ENCODE assay signal across 23 cellular contexts in genomic region chr6:27441001-27441400, GRCh38. TPM values are rescaled to one million over a fixed set of nuclear protein-coding genes. Genes with fewer than 3 reads are reported as not detected.
DNase-seq lines count a peak whose midpoint lies in the region; ATAC-seq, FAIRE-seq and TF ChIP-seq lines count a peak whose summit lies in the region.
"Had no signal": no experiment of that assay in that cellular context is flagged by ENCODE, and none has a peak within 500 bp of the region (broad histone marks: within the 10 kb centered on the region; RNA-seq: fewer than 3 reads in every experiment).

No MANE protein-coding gene starts in this region.

- H3K4me3 ChIP-seq in choroid plexus epithelial cell (ENCODE audit: low read depth, low read length), result no peak overlapping the region
- H3K4me3 ChIP-seq in tibial artery, result no peak overlapping the region
- no peak overlapping the region for H3K4me3 ChIP-seq in small intestine (ENCODE audit: low read depth in 1 of 2, low read length in 2 of 2)
- H3K4me3 ChIP-seq: K562 had no signal

- H3K36me3 ChIP-seq in tibial artery, result no peaks in the 10 kb centered on the region
- no peaks in the 10 kb centered on the region for H3K36me3 ChIP-seq in small intestine (ENCODE audit: control insufficient read depth in 2 of 2, insufficient read depth in 2 of 2, low read length in 2 of 2)

- FAIRE-seq in small intestine (lab: Jason Lieb, UNC), result no peak
- FAIRE-seq: A204.1, GM19239, K562 had no signal

- H3K27ac ChIP-seq in tibial artery (no peak overlapping the region), small intestine (ENCODE audit: low read depth in 1 of 2, low read length in 1 of 2) (no peak overlapping the region)
- H3K27ac ChIP-seq: C4-2B had no signal

- DNase-seq in ELR (ENCODE audit: low read depth) (peak; percentile 1), M059J (ENCODE audit: low read depth) (peak; percentile 79), choroid plexus epithelial cell (ENCODE audit: low read depth) (peak; percentile 23), kidney tubule cell (ENCODE audit: low spot score) (peak; percentile 29), tibial artery (no peak), small intestine (no peak)
- DNase-seq in stimulated activated effector memory CD8-positive, alpha-beta T cell treated with anti-CD3 and anti-CD28 coated beads, Interleukin-12 subunit alpha, Interleukin-12 subunit beta, amount 100 ng/mL, for 72 hours (ENCODE audit: low spot score in 2 of 2), result no peak
- DNase-seq: CD8-positive, alpha-beta memory T cell; GOT3; HCEC 1CT; NCI-H1105; NCI-H146; NCI-H2029; NCI-H2227 treated with DMSO at 0.1 percent for 48 hours; NCI-H510A treated with DMSO at 0.1 percent for 48 hours; NCI-H774; NK-92 treated with Interleukin-12 subunit alpha and Interleukin-12 subunit beta, amount 100 ng/mL, for 24 hours had no signal

- intact Hi-C loops in tibial artery (cut with DNase I; ENCODE audit: low total_unique reads), result no loop called here

- WGBS in small intestine, 3 donors, result 94 to 100% (median 98%) methylated on average over 3 of the region's 3 CpGs

- ATAC-seq in stimulated activated effector memory CD8-positive, alpha-beta T cell treated with anti-CD3 and anti-CD28 coated beads, Interleukin-12 subunit alpha, Interleukin-12 subunit beta, amount 100 ng/mL, for 72 hours, result no peak
- ATAC-seq: K562, Panc1, SK-N-SH treated with all-trans-retinoic acid at 6 μM for 48 hours had no signal

- H3K9me3 Mint-ChIP-seq in stimulated activated effector memory CD8-positive, alpha-beta T cell treated with anti-CD3 and anti-CD28 coated beads, Interleukin-12 subunit alpha, Interleukin-12 subunit beta, amount 100 ng/mL, for 72 hours, result peaks cover 8% of the 10 kb centered on the region

- H3K9me3 ChIP-seq in tibial artery (peaks cover 3 to 36% (median 7%) of the 10 kb centered on the region in 3 donors), small intestine (ENCODE audit: control insufficient read depth, low read depth) (no peaks in the 10 kb centered on the region)

- no peaks in the 10 kb centered on the region for H3K36me3 Mint-ChIP-seq in stimulated activated effector memory CD8-positive, alpha-beta T cell treated with anti-CD3 and anti-CD28 coated beads, Interleukin-12 subunit alpha, Interleukin-12 subunit beta, amount 100 ng/mL, for 72 hours

- TF ChIP-seq CTCF in choroid plexus epithelial cell (conservative IDR thresholded peaks at IDR 0.05; ENCODE audit: low read depth, low read length) (no peak), tibial artery (IDR thresholded peaks at IDR 0.05) (no peak)

- no peaks in the 10 kb centered on the region for H3K4me1 Mint-ChIP-seq in stimulated activated effector memory CD8-positive, alpha-beta T cell treated with anti-CD3 and anti-CD28 coated beads, Interleukin-12 subunit alpha, Interleukin-12 subunit beta, amount 100 ng/mL, for 72 hours
- H3K4me1 Mint-ChIP-seq: CD8-positive, alpha-beta memory T cell had no signal

- H3K27ac Mint-ChIP-seq in stimulated activated effector memory CD8-positive, alpha-beta T cell treated with anti-CD3 and anti-CD28 coated beads, Interleukin-12 subunit alpha, Interleukin-12 subunit beta, amount 100 ng/mL, for 72 hours, result no peak overlapping the region
- H3K27ac Mint-ChIP-seq: CD8-positive, alpha-beta memory T cell had no signal

- H3K27me3 ChIP-seq in tibial artery (no peaks in the 10 kb centered on the region), small intestine (ENCODE audit: control insufficient read depth in 2 of 2, insufficient read depth in 2 of 2, low read length in 2 of 2) (no peaks in the 10 kb centered on the region)

- H3K4me1 ChIP-seq in tibial artery (no peaks in the 10 kb centered on the region), small intestine (ENCODE audit: control insufficient read depth in 2 of 2, insufficient read depth in 1 of 2, low read depth in 1 of 2, low read length in 1 of 2) (no peaks in the 10 kb centered on the region)

- no peak overlapping the region for H3K4me3 Mint-ChIP-seq in stimulated activated effector memory CD8-positive, alpha-beta T cell treated with anti-CD3 and anti-CD28 coated beads, Interleukin-12 subunit alpha, Interleukin-12 subunit beta, amount 100 ng/mL, for 72 hours
- H3K4me3 Mint-ChIP-seq: CD8-positive, alpha-beta memory T cell had no signal

RNA-seq across cellular contexts. Expression of gene ZNF184, which starts 31.9 kb away (rescaled TPM):
- 12.3 and 15.9 TPM in 2 replicates for total RNA-seq in M059J (2014; rRNA removed; shearing (Covaris generic))
- polyA plus RNA-seq in small intestine, result 1 to 10 TPM; 1.6 to 3.7 (median 1.8) TPM

RNA-seq across cellular contexts. Expression of gene ZNF391, which starts 52.4 kb away (rescaled TPM):
- total RNA-seq in M059J (2014; rRNA removed; shearing (Covaris generic)), result 5.2 and 6.6 TPM in 2 replicates
- 1 to 10 TPM in 1 of 3 donors, under 1 TPM in 1, not detected in 1; 0.27 to 1.2 TPM for polyA plus RNA-seq in small intestine

Comparison
In these comparisons a context has a peak if more than half of its experiments do, and no peak if none do; other contexts are left out.
1. DNase-seq: peak in ELR (single experiment), M059J (single experiment), choroid plexus epithelial cell (single experiment) and kidney tubule cell (single experiment); none in tibial artery (0 of 2), stimulated activated effector memory CD8-positive, alpha-beta T cell treated with anti-CD3 and anti-CD28 coated beads, Interleukin-12 subunit alpha, Interleukin-12 subunit beta, amount 100 ng/mL, for 72 hours (0 of 2) and small intestine (single experiment).